In genomic region chr11:115194798-115195101, GRCh38 we compare ENCODE assay signal across 12 cellular contexts.
DNase-seq lines count a peak whose midpoint lies in the region; ATAC-seq and TF ChIP-seq lines count a peak whose summit lies in the region.
"Had no signal": no experiment of that assay in that cellular context is flagged by ENCODE, and none has a peak within 500 bp of the region (broad histone marks: within the 10 kb centered on the region; RNA-seq: fewer than 3 reads in every experiment).

No MANE protein-coding gene starts in this region.

- peak overlapping the region; percentile 82 for H3K27ac Mint-ChIP-seq in activated CD8-positive, alpha-beta T cell treated with anti-CD3 and anti-CD28 coated beads, Interleukin-2, amount 10 ng/mL, durations not matched to agents 7 days and 5 days
- peak overlapping the region in 2 of 6 donors; percentile 91 to 96 for H3K27ac Mint-ChIP-seq in immature natural killer cell

- CTCF ChIA-PET in activated CD8-positive, alpha-beta T cell treated with anti-CD3 and anti-CD28 coated beads, Interleukin-2, amount 10 ng/mL, durations not matched to agents 7 days and 5 days (lab: Charles Lee): no interaction called here

- H3K4me3 Mint-ChIP-seq in activated CD8-positive, alpha-beta T cell treated with anti-CD3 and anti-CD28 coated beads, Interleukin-2, amount 10 ng/mL, durations not matched to agents 7 days and 5 days: peak overlapping the region; percentile 63
- H3K4me3 Mint-ChIP-seq in immature natural killer cell: peak overlapping the region in 1 of 5 donors; percentile 87

- ATAC-seq in GM18498 (IDR thresholded peaks at IDR 0.05; ENCODE audit: unreplicated experiment) (peak; percentile 6), HG02885 (IDR thresholded peaks at IDR 0.05; ENCODE audit: poor library complexity, unreplicated experiment) (peak; percentile 70), esophagus mucosa (no peak)
- no peak for ATAC-seq in activated CD8-positive, alpha-beta T cell treated with anti-CD3 and anti-CD28 coated beads, Interleukin-2, amount 10 ng/mL, durations not matched to agents 7 days and 5 days
- ATAC-seq: Panc1, sciatic nerve had no signal

- no peaks in the 10 kb centered on the region for H3K9me3 Mint-ChIP-seq in activated CD8-positive, alpha-beta T cell treated with anti-CD3 and anti-CD28 coated beads, Interleukin-2, amount 10 ng/mL, durations not matched to agents 7 days and 5 days (ENCODE audit: insufficient read depth)
- peaks cover 0 to 2% (median 0%) of the 10 kb centered on the region in 6 donors for H3K9me3 Mint-ChIP-seq in immature natural killer cell

- DNase-seq in AG09309 (ENCODE audit: low read depth) (peak; percentile 31), LoVo (ENCODE audit: low spot score) (no peak), KG1 (lab: John Stamatoyannopoulos, UW) (no peak), immature natural killer cell (no peak)
- no peak for DNase-seq in activated CD8-positive, alpha-beta T cell treated with anti-CD3 and anti-CD28 coated beads, Interleukin-2, amount 10 ng/mL, durations not matched to agents 7 days and 5 days
- DNase-seq: NCI-H1105 treated with DMSO at 0.1 percent for 48 hours had no signal

- TF ChIP-seq CTCF in AG09309 (IDR thresholded peaks at IDR 0.05; ENCODE audit: control insufficient read depth, insufficient read depth, low read depth, low read length, missing control alignments): no peak

- POLR2A ChIA-PET in activated CD8-positive, alpha-beta T cell treated with anti-CD3 and anti-CD28 coated beads, Interleukin-2, amount 10 ng/mL, durations not matched to agents 7 days and 5 days (lab: Charles Lee): no interaction called here

- H3K4me3 ChIP-seq in AG09309 (ENCODE audit: control insufficient read depth, low read depth, low read length): no peak overlapping the region
- H3K4me3 ChIP-seq: esophagus muscularis mucosa had no signal

- H3K4me1 Mint-ChIP-seq in activated CD8-positive, alpha-beta T cell treated with anti-CD3 and anti-CD28 coated beads, Interleukin-2, amount 10 ng/mL, durations not matched to agents 7 days and 5 days (ENCODE audit: low read depth): no peaks in the 10 kb centered on the region
- no peaks in the 10 kb centered on the region for H3K4me1 Mint-ChIP-seq in immature natural killer cell

- H3K27me3 Mint-ChIP-seq in activated CD8-positive, alpha-beta T cell treated with anti-CD3 and anti-CD28 coated beads, Interleukin-2, amount 10 ng/mL, durations not matched to agents 7 days and 5 days (ENCODE audit: low read depth): no peaks in the 10 kb centered on the region
- peaks cover 0 to 4% (median 0%) of the 10 kb centered on the region in 3 donors for H3K27me3 Mint-ChIP-seq in immature natural killer cell (ENCODE audit: low read depth in 3 of 3)

- no peaks in the 10 kb centered on the region for H3K36me3 Mint-ChIP-seq in activated CD8-positive, alpha-beta T cell treated with anti-CD3 and anti-CD28 coated beads, Interleukin-2, amount 10 ng/mL, durations not matched to agents 7 days and 5 days (ENCODE audit: low read depth)
- H3K36me3 Mint-ChIP-seq in immature natural killer cell: no peaks in the 10 kb centered on the region

Comparison
In these comparisons a context has a peak if more than half of its experiments do, and no peak if none do; other contexts are left out.
1. ATAC-seq: peak in GM18498 (single experiment) and HG02885 (single experiment); none in activated CD8-positive, alpha-beta T cell treated with anti-CD3 and anti-CD28 coated beads, Interleukin-2, amount 10 ng/mL, durations not matched to agents 7 days and 5 days (single experiment) and esophagus mucosa (single experiment).